In genomic region chr2:133424876-133425275, GRCh38 we compare ENCODE assay signal across 1 cellular context.
TF ChIP-seq lines count a peak whose summit lies in the region.

No MANE protein-coding gene starts in this region.

TF ChIP-seq in GM23338, 12 proteins besides CTCF, POLR2A, EP300 and RAD21 (continued from another document):
- TF ChIP-seq NANOG (IDR thresholded peaks at IDR 0.05; ENCODE audit: borderline replicate concordance), result no peak
- TF ChIP-seq STAT1 (IDR thresholded peaks at IDR 0.05; ENCODE audit: unreplicated experiment), result no peak
- TF ChIP-seq ZNF462 (CRISPR knock-in tag; IDR thresholded peaks at IDR 0.05), result no peak
- no peak for TF ChIP-seq EZH2phosphoT487 (IDR thresholded peaks at IDR 0.05; ENCODE audit: unreplicated experiment)
